In genomic region chr11:119402470-119402869, GRCh38 we compare ENCODE assay signal across 37 cellular contexts. TPM values are rescaled to one million over a fixed set of nuclear protein-coding genes. Genes with fewer than 3 reads are reported as not detected.
"Had no signal": no experiment of that assay in that cellular context is flagged by ENCODE, and none has a peak within 500 bp of the region (broad histone marks: within the 10 kb centered on the region; RNA-seq: fewer than 3 reads in every experiment).

No MANE protein-coding gene starts in this region.

- H3K27ac Mint-ChIP-seq: activated B cell treated with CpG ODN at 0.5 μM for 24 hours; activated CD4-positive, alpha-beta memory T cell treated with anti-CD3 and anti-CD28 coated beads, Interleukin-2, amount 10 ng/mL, durations not matched to agents 7 days and 5 days; activated CD4-positive, alpha-beta T cell treated with anti-CD3 and anti-CD28 coated beads, Interleukin-2, amount 10 ng/mL, durations not matched to agents 24 days and 14 days; activated CD8-positive, alpha-beta memory T cell treated with anti-CD3 and anti-CD28 coated beads, Interleukin-2, amount 10 ng/mL, durations not matched to agents 7 days and 5 days; activated CD8-positive, alpha-beta T cell treated with anti-CD3 and anti-CD28 coated beads, Interleukin-2, amount 10 ng/mL, durations not matched to agents 7 days and 5 days; activated naive CD4-positive, alpha-beta T cell treated with anti-CD3 and anti-CD28 coated beads, Interleukin-2, amount 10 ng/mL, durations not matched to agents 7 days and 5 days; activated naive CD4-positive, alpha-beta T cell treated with anti-CD3 and anti-CD28 coated beads, Interleukin-2, amount 50 U/mL, for 24 hours; activated naive CD8-positive, alpha-beta T cell; activated naive CD8-positive, alpha-beta T cell treated with anti-CD3 and anti-CD28 coated beads, Interleukin-2, amount 10 ng/mL, durations not matched to agents 7 days and 5 days; activated naive CD8-positive, alpha-beta T cell treated with anti-CD3 and anti-CD28 coated beads, Interleukin-2, amount 50 U/mL, for 24 hours; activated T-cell treated with anti-CD3 and anti-CD28 coated beads, Interleukin-2, amount 50 U/mL, for 24 hours; activated T-helper 2 cell treated with anti-CD3 and anti-CD28 coated beads, Interferon-gamma antibody, Interleukin-2, Interleukin-4, amounts not matched to agents 10 μg/mL and 5 μg/mL and 100 μg/mL, durations not matched to agents 14 hours and 24 hours and 36 hours; T-helper 1 cell treated with Interleukin-12 subunit alpha and Interleukin-12 subunit beta and Interleukin-4 antibody, amounts not matched to agents 30 μg/mL and 1 μg/mL, for 36 hours; T-helper 2 cell treated with Interferon-gamma antibody and Interleukin-4, amounts not matched to agents 5 μg/mL and 100 μg/mL, for 36 hours had no signal

- H3K27ac ChIP-seq: body of pancreas, brain microvascular endothelial cell, breast epithelium, VCaP had no signal

- H3K27me3 ChIP-seq: body of pancreas, brain microvascular endothelial cell, breast epithelium had no signal

- ATAC-seq: activated CD8-positive, alpha-beta memory T cell treated with anti-CD3 and anti-CD28 coated beads, Interleukin-2, amount 10 ng/mL, durations not matched to agents 7 days and 5 days; activated CD8-positive, alpha-beta T cell treated with anti-CD3 and anti-CD28 coated beads, Interleukin-2, amount 10 ng/mL, durations not matched to agents 7 days and 5 days; activated naive CD8-positive, alpha-beta T cell treated with anti-CD3 and anti-CD28 coated beads, Interleukin-2, amount 50 U/mL, for 24 hours had no signal

- H3K36me3 Mint-ChIP-seq: activated naive CD8-positive, alpha-beta T cell treated with anti-CD3 and anti-CD28 coated beads, Interleukin-2, amount 10 ng/mL, durations not matched to agents 7 days and 5 days had no signal

- H3K4me1 ChIP-seq: breast epithelium had no signal

- DNase-seq: activated B cell treated with CpG ODN at 0.5 μM for 24 hours; activated CD4-positive, alpha-beta memory T cell treated with anti-CD3 and anti-CD28 coated beads, Interleukin-2, amount 10 ng/mL, durations not matched to agents 7 days and 5 days; activated CD4-positive, alpha-beta T cell treated with anti-CD3 and anti-CD28 coated beads for 4 hours; activated CD4-positive, alpha-beta T cell treated with anti-CD3 and anti-CD28 coated beads, Interleukin-2, amount 10 ng/mL, durations not matched to agents 24 days and 14 days; activated CD4-positive, alpha-beta T cell treated with anti-CD3 and anti-CD28 coated beads, Interleukin-2, amount 50 U/mL, for 1 hour; activated CD4-positive, alpha-beta T cell treated with anti-CD3 and anti-CD28 coated beads, Interleukin-2, amount 50 U/mL, for 4 hours; activated CD4-positive, CD25-positive, alpha-beta regulatory T cell treated with anti-CD3 and anti-CD28 coated beads, Interleukin-2, amount 50 U/mL, for 72 hours; activated CD8-positive, alpha-beta memory T cell treated with anti-CD3 and anti-CD28 coated beads for 24 hours; activated CD8-positive, alpha-beta memory T cell treated with anti-CD3 and anti-CD28 coated beads, Interleukin-2, amount 10 ng/mL, durations not matched to agents 7 days and 5 days; activated CD8-positive, alpha-beta memory T cell treated with anti-CD3 and anti-CD28 coated beads, Interleukin-2, amount 50 U/mL, for 48 hours; activated CD8-positive, alpha-beta T cell treated with anti-CD3 and anti-CD28 coated beads, Interleukin-2, amount 10 ng/mL, durations not matched to agents 7 days and 5 days; activated effector memory CD4-positive, alpha-beta T cell treated with Interleukin-2 at 50 U/mL for 16 hours; activated gamma-delta T cell; activated naive CD4-positive, alpha-beta T cell treated with anti-CD3 and anti-CD28 coated beads, Interleukin-2, amount 10 ng/mL, durations not matched to agents 7 days and 5 days; activated naive CD4-positive, alpha-beta T cell treated with Interleukin-2 at 50 U/mL for 16 hours; activated naive CD8-positive, alpha-beta T cell treated with anti-CD3 and anti-CD28 coated beads, Interleukin-2, amount 10 ng/mL, durations not matched to agents 7 days and 5 days; activated naive CD8-positive, alpha-beta T cell treated with anti-CD3 and anti-CD28 coated beads, Interleukin-2, amount 50 U/mL, for 24 hours; activated T-cell treated with anti-CD3 and anti-CD28 coated beads, Interleukin-2, amount 50 U/mL, for 24 hours; activated T-cell treated with anti-CD3 and anti-CD28 coated beads, Interleukin-2, amount 50 U/mL, for 48 hours; amygdala; anterior cingulate cortex; body of pancreas; brain microvascular endothelial cell; central memory CD4-positive, alpha-beta T cell; T-helper 1 cell; T-helper 2 cell; T-helper 9 cell had no signal

- H3K4me1 Mint-ChIP-seq: activated CD4-positive, alpha-beta memory T cell treated with anti-CD3 and anti-CD28 coated beads, Interleukin-2, amount 10 ng/mL, durations not matched to agents 7 days and 5 days; activated CD4-positive, alpha-beta T cell treated with anti-CD3 and anti-CD28 coated beads, Interleukin-2, amount 10 ng/mL, durations not matched to agents 24 days and 14 days; activated CD8-positive, alpha-beta memory T cell treated with anti-CD3 and anti-CD28 coated beads, Interleukin-2, amount 10 ng/mL, durations not matched to agents 7 days and 5 days; activated naive CD4-positive, alpha-beta T cell treated with anti-CD3 and anti-CD28 coated beads, Interleukin-2, amount 10 ng/mL, durations not matched to agents 7 days and 5 days; activated naive CD4-positive, alpha-beta T cell treated with anti-CD3 and anti-CD28 coated beads, Interleukin-2, amount 50 U/mL, for 24 hours; activated naive CD8-positive, alpha-beta T cell treated with anti-CD3 and anti-CD28 coated beads, Interleukin-2, amount 10 ng/mL, durations not matched to agents 7 days and 5 days; activated naive CD8-positive, alpha-beta T cell treated with anti-CD3 and anti-CD28 coated beads, Interleukin-2, amount 50 U/mL, for 24 hours had no signal

- H3K4me3 ChIP-seq: body of pancreas, breast epithelium had no signal

- H3K36me3 ChIP-seq: brain microvascular endothelial cell, breast epithelium had no signal

- H3K9me3 ChIP-seq: body of pancreas had no signal

- H3K4me3 Mint-ChIP-seq: activated B cell treated with CpG ODN at 0.5 μM for 24 hours; activated CD4-positive, alpha-beta memory T cell treated with anti-CD3 and anti-CD28 coated beads, Interleukin-2, amount 10 ng/mL, durations not matched to agents 7 days and 5 days; activated CD4-positive, alpha-beta T cell treated with anti-CD3 and anti-CD28 coated beads, Interleukin-2, amount 10 ng/mL, durations not matched to agents 24 days and 14 days; activated CD8-positive, alpha-beta memory T cell treated with anti-CD3 and anti-CD28 coated beads, Interleukin-2, amount 10 ng/mL, durations not matched to agents 7 days and 5 days; activated CD8-positive, alpha-beta T cell treated with anti-CD3 and anti-CD28 coated beads, Interleukin-2, amount 10 ng/mL, durations not matched to agents 7 days and 5 days; activated naive CD4-positive, alpha-beta T cell treated with anti-CD3 and anti-CD28 coated beads, Interleukin-2, amount 10 ng/mL, durations not matched to agents 7 days and 5 days; activated naive CD4-positive, alpha-beta T cell treated with anti-CD3 and anti-CD28 coated beads, Interleukin-2, amount 50 U/mL, for 24 hours; activated naive CD8-positive, alpha-beta T cell; activated naive CD8-positive, alpha-beta T cell treated with anti-CD3 and anti-CD28 coated beads, Interleukin-2, amount 10 ng/mL, durations not matched to agents 7 days and 5 days; activated naive CD8-positive, alpha-beta T cell treated with anti-CD3 and anti-CD28 coated beads, Interleukin-2, amount 50 U/mL, for 24 hours; activated T-cell treated with anti-CD3 and anti-CD28 coated beads, Interleukin-2, amount 50 U/mL, for 24 hours; T-helper 1 cell treated with Interleukin-12 subunit alpha and Interleukin-12 subunit beta and Interleukin-4 antibody, amounts not matched to agents 30 μg/mL and 1 μg/mL, for 36 hours; T-helper 2 cell treated with Interferon-gamma antibody and Interleukin-4, amounts not matched to agents 5 μg/mL and 100 μg/mL, for 36 hours had no signal

RNA-seq across cellular contexts. Expression of gene THY1, which starts 20.5 kb away (rescaled TPM):
- total RNA-seq: activated B cell treated with CpG ODN at 0.5 μM for 24 hours; activated CD8-positive, alpha-beta T cell treated with anti-CD3 and anti-CD28 coated beads, Interleukin-2, amount 10 ng/mL, durations not matched to agents 7 days and 5 days; activated naive CD8-positive, alpha-beta T cell treated with anti-CD3 and anti-CD28 coated beads, Interleukin-2, amount 10 ng/mL, durations not matched to agents 7 days and 5 days had no signal

RNA-seq across cellular contexts. Expression of gene MFRP, which starts 56.0 kb away (rescaled TPM):
- total RNA-seq: activated B cell treated with CpG ODN at 0.5 μM for 24 hours; activated CD4-positive, alpha-beta memory T cell treated with anti-CD3 and anti-CD28 coated beads, Interleukin-2, amount 10 ng/mL, durations not matched to agents 7 days and 5 days; activated CD4-positive, alpha-beta T cell treated with anti-CD3 and anti-CD28 coated beads, Interleukin-2, amount 10 ng/mL, durations not matched to agents 24 days and 14 days; activated CD8-positive, alpha-beta memory T cell treated with anti-CD3 and anti-CD28 coated beads, Interleukin-2, amount 10 ng/mL, durations not matched to agents 7 days and 5 days; activated CD8-positive, alpha-beta T cell treated with anti-CD3 and anti-CD28 coated beads, Interleukin-2, amount 10 ng/mL, durations not matched to agents 7 days and 5 days; activated naive CD8-positive, alpha-beta T cell treated with anti-CD3 and anti-CD28 coated beads, Interleukin-2, amount 10 ng/mL, durations not matched to agents 7 days and 5 days; activated T-helper 2 cell treated with anti-CD3 and anti-CD28 coated beads, Interferon-gamma antibody, Interleukin-2, Interleukin-4, amounts not matched to agents 10 μg/mL and 5 μg/mL and 100 μg/mL, durations not matched to agents 14 hours and 24 hours and 36 hours; astrocyte; cardiac septum; cerebellum had no signal
